ENCODE assay signal across 10 cellular contexts in genomic region chr12:106078358-106079025, GRCh38.
A peak's percentile ranks its signal among the peaks of the same experiment; 100 is the strongest.
DNase-seq lines count a peak whose midpoint lies in the region; ATAC-seq and TF ChIP-seq lines count a peak whose summit lies in the region.
"Had no signal": no experiment of that assay in that cellular context is flagged by ENCODE, and none has a peak within 500 bp of the region (broad histone marks: within the 10 kb centered on the region; RNA-seq: fewer than 3 reads in every experiment).

No MANE protein-coding gene starts in this region.

- peak overlapping the region; percentile 32 for H3K9ac ChIP-seq in skeletal muscle satellite cell (ENCODE audit: low read depth, low read length)

- H3K36me3 ChIP-seq in ascending aorta (peaks cover 2 to 9% of the 10 kb centered on the region in 2 donors), skeletal muscle satellite cell (ENCODE audit: insufficient read depth, low read length) (peaks cover 15% of the 10 kb centered on the region)

- peak; percentile 75 to 90 for ATAC-seq in left cardiac atrium
- no peak for ATAC-seq in activated CD4-positive, alpha-beta T cell treated with anti-CD3 and anti-CD28 coated beads for 36 hours
- ATAC-seq in activated CD8-positive, alpha-beta T cell treated with anti-CD3 and anti-CD28 coated beads for 36 hours: no peak
- ATAC-seq: activated naive CD4-positive, alpha-beta T cell treated with anti-CD3 and anti-CD28 coated beads, Interleukin-2, amount 50 U/mL, for 72 hours had no signal

- no peak for TF ChIP-seq CTCF in HFFc6 (IDR thresholded peaks at IDR 0.05)
- no peak for TF ChIP-seq CTCF in ascending aorta (IDR thresholded peaks at IDR 0.05)
- no peak for TF ChIP-seq CTCF in activated CD8-positive, alpha-beta T cell treated with anti-CD3 and anti-CD28 coated beads for 36 hours (IDR thresholded peaks at IDR 0.05)

- H3K27ac ChIP-seq in ascending aorta: peak overlapping the region; percentile 88 to 92

- no peaks in the 10 kb centered on the region for H3K9me3 Mint-ChIP-seq in HFFc6
- no peaks in the 10 kb centered on the region for H3K9me3 Mint-ChIP-seq in activated CD4-positive, alpha-beta T cell treated with anti-CD3 and anti-CD28 coated beads for 36 hours (ENCODE audit: low read depth)
- H3K9me3 Mint-ChIP-seq in activated T-helper 1 cell treated with anti-CD3 and anti-CD28 coated beads, Interleukin-12 subunit alpha, Interleukin-12 subunit beta, Interleukin-2, Interleukin-4 antibody, amounts not matched to agents 30 ng/mL and 10 ng/mL and 1 ng/mL, durations not matched to agents 14 hours and 24 hours and 36 hours: no peaks in the 10 kb centered on the region
- no peaks in the 10 kb centered on the region for H3K9me3 Mint-ChIP-seq in activated CD8-positive, alpha-beta T cell treated with anti-CD3 and anti-CD28 coated beads for 36 hours
- H3K9me3 Mint-ChIP-seq: activated naive CD4-positive, alpha-beta T cell treated with anti-CD3 and anti-CD28 coated beads, Interleukin-2, amount 50 U/mL, for 72 hours had no signal

- H3K27me3 Mint-ChIP-seq in HFFc6 (ENCODE audit: insufficient read depth): peaks cover 5% of the 10 kb centered on the region; the same call in 1 of the 2 replicates
- H3K27me3 Mint-ChIP-seq in activated CD4-positive, alpha-beta T cell treated with anti-CD3 and anti-CD28 coated beads for 36 hours: peaks cover 29% of the 10 kb centered on the region
- H3K27me3 Mint-ChIP-seq in activated T-helper 1 cell treated with anti-CD3 and anti-CD28 coated beads, Interleukin-12 subunit alpha, Interleukin-12 subunit beta, Interleukin-2, Interleukin-4 antibody, amounts not matched to agents 30 ng/mL and 10 ng/mL and 1 ng/mL, durations not matched to agents 14 hours and 24 hours and 36 hours (ENCODE audit: insufficient read depth): peaks cover 4% of the 10 kb centered on the region
- peaks cover 20% of the 10 kb centered on the region for H3K27me3 Mint-ChIP-seq in activated CD8-positive, alpha-beta T cell treated with anti-CD3 and anti-CD28 coated beads for 36 hours

- H3K27ac Mint-ChIP-seq in HFFc6: peak overlapping the region; percentile 69
- no peak overlapping the region for H3K27ac Mint-ChIP-seq in activated CD4-positive, alpha-beta T cell treated with anti-CD3 and anti-CD28 coated beads for 36 hours
- no peak overlapping the region for H3K27ac Mint-ChIP-seq in activated T-helper 1 cell treated with anti-CD3 and anti-CD28 coated beads, Interleukin-12 subunit alpha, Interleukin-12 subunit beta, Interleukin-2, Interleukin-4 antibody, amounts not matched to agents 30 ng/mL and 10 ng/mL and 1 ng/mL, durations not matched to agents 14 hours and 24 hours and 36 hours
- no peak overlapping the region for H3K27ac Mint-ChIP-seq in activated CD8-positive, alpha-beta T cell treated with anti-CD3 and anti-CD28 coated beads for 36 hours
- H3K27ac Mint-ChIP-seq: activated naive CD4-positive, alpha-beta T cell treated with anti-CD3 and anti-CD28 coated beads, Interleukin-2, amount 50 U/mL, for 72 hours had no signal

- H3K9me3 ChIP-seq in ascending aorta (no peaks in the 10 kb centered on the region), skeletal muscle satellite cell (replicated peaks; ENCODE audit: low read length) (no peaks in the 10 kb centered on the region)

- peak; percentile 80 for DNase-seq in HFFc6
- DNase-seq in ascending aorta (ENCODE audit: low spot score in 2 of 2): peak in 1 of 2 donors; percentile 92
- DNase-seq in left cardiac atrium: peak; percentile 72
- DNase-seq in activated CD4-positive, alpha-beta T cell treated with anti-CD3 and anti-CD28 coated beads for 36 hours: no peak
- no peak for DNase-seq in activated T-helper 1 cell treated with anti-CD3 and anti-CD28 coated beads, Interleukin-12 subunit alpha, Interleukin-12 subunit beta, Interleukin-2, Interleukin-4 antibody, amounts not matched to agents 30 ng/mL and 10 ng/mL and 1 ng/mL, durations not matched to agents 14 hours and 24 hours and 36 hours (ENCODE audit: low spot score)
- DNase-seq in activated effector memory CD4-positive, alpha-beta T cell treated with anti-CD3 and anti-CD28 coated beads, Interleukin-2, amount 50 U/mL, for 16 hours: no peak
- no peak for DNase-seq in activated CD8-positive, alpha-beta T cell treated with anti-CD3 and anti-CD28 coated beads for 36 hours
- DNase-seq: GF-D8 had no signal

- POLR2A ChIA-PET in activated CD4-positive, alpha-beta T cell treated with anti-CD3 and anti-CD28 coated beads for 36 hours (lab: Charles Lee): no interaction called here
- POLR2A ChIA-PET in activated CD8-positive, alpha-beta T cell treated with anti-CD3 and anti-CD28 coated beads for 36 hours (lab: Charles Lee): interaction anchor here (0.8 kb wide), 1 partner anchor 249 kb away, joined by 3 read pairs; no protein-coding TSS in a partner anchor

- H3K4me2 ChIP-seq in skeletal muscle satellite cell (ENCODE audit: low read length): peak overlapping the region; percentile 38

- no peak overlapping the region for H3K4me3 ChIP-seq in ascending aorta
- no peak overlapping the region for H3K4me3 ChIP-seq in skeletal muscle satellite cell (ENCODE audit: low read length)

- CTCF ChIA-PET in activated CD4-positive, alpha-beta T cell treated with anti-CD3 and anti-CD28 coated beads for 36 hours (lab: Charles Lee): interaction anchor here (0.7 to 0.8 kb wide), 2 partner anchors 66 to 108 kb away, joined by 3 to 4 read pairs; no protein-coding TSS in a partner anchor
- CTCF ChIA-PET in activated CD8-positive, alpha-beta T cell treated with anti-CD3 and anti-CD28 coated beads for 36 hours (lab: Charles Lee): interaction anchor here (2.2 kb wide), 1 partner anchor 58 kb away, joined by 10 read pairs; no protein-coding TSS in a partner anchor

- peak overlapping the region; percentile 16 for H3K4me3 Mint-ChIP-seq in HFFc6
- H3K4me3 Mint-ChIP-seq in activated CD4-positive, alpha-beta T cell treated with anti-CD3 and anti-CD28 coated beads for 36 hours: no peak overlapping the region
- no peak overlapping the region for H3K4me3 Mint-ChIP-seq in activated T-helper 1 cell treated with anti-CD3 and anti-CD28 coated beads, Interleukin-12 subunit alpha, Interleukin-12 subunit beta, Interleukin-2, Interleukin-4 antibody, amounts not matched to agents 30 ng/mL and 10 ng/mL and 1 ng/mL, durations not matched to agents 14 hours and 24 hours and 36 hours
- H3K4me3 Mint-ChIP-seq in activated CD8-positive, alpha-beta T cell treated with anti-CD3 and anti-CD28 coated beads for 36 hours: no peak overlapping the region

- H3K27me3 ChIP-seq in ascending aorta (no peaks in the 10 kb centered on the region), skeletal muscle satellite cell (ENCODE audit: control insufficient read depth, insufficient read depth, low read length) (no peaks in the 10 kb centered on the region)

- peaks cover 93% of the 10 kb centered on the region for H3K4me1 Mint-ChIP-seq in HFFc6 (ENCODE audit: low read depth)
- no peaks in the 10 kb centered on the region for H3K4me1 Mint-ChIP-seq in activated CD4-positive, alpha-beta T cell treated with anti-CD3 and anti-CD28 coated beads for 36 hours
- H3K4me1 Mint-ChIP-seq in activated T-helper 1 cell treated with anti-CD3 and anti-CD28 coated beads, Interleukin-12 subunit alpha, Interleukin-12 subunit beta, Interleukin-2, Interleukin-4 antibody, amounts not matched to agents 30 ng/mL and 10 ng/mL and 1 ng/mL, durations not matched to agents 14 hours and 24 hours and 36 hours (ENCODE audit: low read depth): no peaks in the 10 kb centered on the region
- H3K4me1 Mint-ChIP-seq in activated CD8-positive, alpha-beta T cell treated with anti-CD3 and anti-CD28 coated beads for 36 hours (ENCODE audit: low read depth): no peaks in the 10 kb centered on the region

- H3K36me3 Mint-ChIP-seq in HFFc6 (ENCODE audit: low read depth): peaks cover 54% of the 10 kb centered on the region
- no peaks in the 10 kb centered on the region for H3K36me3 Mint-ChIP-seq in activated CD4-positive, alpha-beta T cell treated with anti-CD3 and anti-CD28 coated beads for 36 hours (ENCODE audit: low read depth)
- H3K36me3 Mint-ChIP-seq in activated T-helper 1 cell treated with anti-CD3 and anti-CD28 coated beads, Interleukin-12 subunit alpha, Interleukin-12 subunit beta, Interleukin-2, Interleukin-4 antibody, amounts not matched to agents 30 ng/mL and 10 ng/mL and 1 ng/mL, durations not matched to agents 14 hours and 24 hours and 36 hours (ENCODE audit: low read depth): no peaks in the 10 kb centered on the region
- H3K36me3 Mint-ChIP-seq in activated CD8-positive, alpha-beta T cell treated with anti-CD3 and anti-CD28 coated beads for 36 hours (ENCODE audit: low read depth): no peaks in the 10 kb centered on the region
- H3K36me3 Mint-ChIP-seq: activated naive CD4-positive, alpha-beta T cell treated with anti-CD3 and anti-CD28 coated beads, Interleukin-2, amount 50 U/mL, for 72 hours had no signal

- intact Hi-C loops in ascending aorta (cut with DNase I) (loop anchor here (5.0 kb wide), 2 partner anchors 59 to 111 kb away; partner anchors contain the start of gene NUAK1), left cardiac atrium (cut with DNase I) (loop anchor here in 1 of 2 donors (10.0 kb wide), 1 partner anchor 56 kb away; the partner anchor contains the start of gene NUAK1)
- intact Hi-C loops in activated CD4-positive, alpha-beta T cell treated with anti-CD3 and anti-CD28 coated beads for 36 hours (cut with DNase I, micrococcal nuclease): no loop called here
- intact Hi-C loops in activated T-helper 1 cell treated with anti-CD3 and anti-CD28 coated beads, Interleukin-12 subunit alpha, Interleukin-12 subunit beta, Interleukin-2, Interleukin-4 antibody, amounts not matched to agents 30 ng/mL and 10 ng/mL and 1 ng/mL, durations not matched to agents 14 hours and 24 hours and 36 hours (cut with micrococcal nuclease): no loop called here
- intact Hi-C loops in activated CD8-positive, alpha-beta T cell treated with anti-CD3 and anti-CD28 coated beads for 36 hours (cut with micrococcal nuclease): no loop called here

- H3K4me1 ChIP-seq in ascending aorta: peaks cover 8 to 69% of the 10 kb centered on the region in 2 donors
- peaks cover 64% of the 10 kb centered on the region for H3K4me1 ChIP-seq in skeletal muscle satellite cell (ENCODE audit: control insufficient read depth, insufficient read depth, low read length)

Comparison
In these comparisons a context has a peak if more than half of its experiments do, and no peak if none do; other contexts are left out.
1. DNase-seq: peak in HFFc6 (single experiment) and left cardiac atrium (single experiment); none in activated CD4-positive, alpha-beta T cell treated with anti-CD3 and anti-CD28 coated beads for 36 hours (single experiment), activated T-helper 1 cell treated with anti-CD3 and anti-CD28 coated beads, Interleukin-12 subunit alpha, Interleukin-12 subunit beta, Interleukin-2, Interleukin-4 antibody, amounts not matched to agents 30 ng/mL and 10 ng/mL and 1 ng/mL, durations not matched to agents 14 hours and 24 hours and 36 hours (single experiment), activated effector memory CD4-positive, alpha-beta T cell treated with anti-CD3 and anti-CD28 coated beads, Interleukin-2, amount 50 U/mL, for 16 hours (single experiment) and activated CD8-positive, alpha-beta T cell treated with anti-CD3 and anti-CD28 coated beads for 36 hours (single experiment).
2. ATAC-seq: peak in left cardiac atrium (2 of 2); none in activated CD4-positive, alpha-beta T cell treated with anti-CD3 and anti-CD28 coated beads for 36 hours (single experiment) and activated CD8-positive, alpha-beta T cell treated with anti-CD3 and anti-CD28 coated beads for 36 hours (single experiment).